Comparison of ENCODE assay signal across 8 cellular contexts in the genomic region with DNA sequence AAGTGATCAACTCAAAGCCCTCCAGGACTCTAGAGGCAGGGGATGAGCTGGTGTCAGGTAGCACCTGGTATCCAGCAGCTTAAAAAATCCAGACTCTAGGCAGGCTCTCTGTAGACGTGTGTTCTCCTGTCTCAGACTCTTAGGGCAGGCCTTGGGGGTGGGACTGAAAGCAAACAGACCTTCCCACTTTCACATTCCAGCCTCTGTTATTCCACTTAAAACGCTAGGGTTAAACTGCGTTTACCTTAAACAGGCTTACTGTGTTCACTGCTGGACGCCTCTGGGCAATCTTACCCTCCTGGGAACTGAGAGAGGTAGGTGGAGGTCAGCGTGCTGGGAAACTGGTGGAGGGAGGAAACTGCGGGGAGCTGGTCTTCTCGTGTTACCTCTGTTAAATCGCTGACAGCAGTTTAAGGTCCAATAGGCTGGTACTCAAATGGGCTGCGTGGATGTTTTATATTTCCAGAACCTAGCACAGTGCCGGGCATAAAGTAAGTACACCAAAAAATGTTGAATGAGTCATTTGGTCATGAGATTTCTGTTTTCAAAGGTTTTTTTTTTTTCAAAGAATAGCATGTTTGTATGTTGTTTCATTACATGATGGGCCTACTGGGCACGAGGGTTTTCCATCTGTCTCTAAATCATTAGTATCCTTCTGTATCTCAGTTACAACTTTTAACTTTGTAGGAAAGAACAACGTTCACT. TPM values are rescaled to one million over a fixed set of nuclear protein-coding genes. Genes with fewer than 3 reads are reported as not detected.
A peak's percentile ranks its signal among the peaks of the same experiment; 100 is the strongest.
DNase-seq lines count a peak whose midpoint lies in the region; ATAC-seq and TF ChIP-seq lines count a peak whose summit lies in the region.

A gene (plus strand): TSS at position 248 of the 705 bp plus-strand sequence. CDS start 7,561 bp downstream, outside the sequence.

- H3F3A ChIP-seq in PC-9 (ENCODE audit: insufficient read depth, low read depth) = peaks cover 36% of the 10 kb centered on the region

- peak within 1 kb of the TSS; percentile 28; the same call in 1 of the 2 replicates for H2AFZ ChIP-seq in PC-9

- no peak for TF ChIP-seq EP300 in gastroesophageal sphincter (IDR thresholded peaks at IDR 0.05)

- H4K20me1 ChIP-seq in PC-9 (ENCODE audit: insufficient read depth) = no peaks in the 10 kb centered on the region

- H3K4me3 ChIP-seq in PC-9 (peak within 1 kb of the TSS; percentile 46; the same call in 1 of the 2 replicates), gastroesophageal sphincter (peak within 1 kb of the TSS; percentile 38 to 41), prostate gland (no peak within 1 kb of the TSS)

- H3K9me3 ChIP-seq in PC-9 (ENCODE audit: insufficient read depth, low read depth) (no peaks in the 10 kb centered on the region), gastroesophageal sphincter (no peaks in the 10 kb centered on the region), prostate gland (no peaks in the 10 kb centered on the region)

- no peaks in the 10 kb centered on the region for H3K27me3 ChIP-seq in PC-9 (ENCODE audit: insufficient read depth, low read depth)
- H3K27me3 ChIP-seq in gastroesophageal sphincter = no peaks in the 10 kb centered on the region
- no peaks in the 10 kb centered on the region for H3K27me3 ChIP-seq in prostate gland (replicated peaks; ENCODE audit: insufficient read depth)

- CTCF ChIA-PET in PC-9 (lab: Charles Lee) = interaction anchor here (0.5 kb wide), 1 partner anchor 281 kb away, joined by 3 read pairs; no protein-coding TSS in a partner anchor

- TF ChIP-seq CTCF in PC-9 (conservative IDR thresholded peaks at IDR 0.05) = no peak
- TF ChIP-seq CTCF in gastroesophageal sphincter (IDR thresholded peaks at IDR 0.05) = no peak
- no peak for TF ChIP-seq CTCF in prostate gland (IDR thresholded peaks at IDR 0.05)

- BruUV-seq in PC-9 (replicated peaks; lab: Mats Ljungman, UMichigan) = no TSS peak

- 15 to 16% methylated on average over 4 to 7 of the region's 12 CpGs for WGBS in gastroesophageal sphincter (ENCODE audit: low coverage in 1 of 2), 2 donors
- 13% methylated on average over 12 of the region's 12 CpGs for WGBS in prostate gland

- no peaks in the 10 kb centered on the region for H3K9me2 ChIP-seq in PC-9 (ENCODE audit: insufficient read depth)

- peak within 1 kb of the TSS; percentile 78 for H3K4me2 ChIP-seq in PC-9

- H3K36me3 ChIP-seq in PC-9 (ENCODE audit: low read depth) = no peaks in the 10 kb centered on the region
- H3K36me3 ChIP-seq in gastroesophageal sphincter = no peaks in the 10 kb centered on the region
- H3K36me3 ChIP-seq in prostate gland = no peaks in the 10 kb centered on the region

- peak; percentile 21 for DNase-seq in GF-D8 (lab: John Stamatoyannopoulos, UW)
- peak; percentile 80 to 92 for DNase-seq in PC-9
- peak; percentile 31 for DNase-seq in prostate gland (ENCODE audit: low spot score)
- DNase-seq in stimulated activated naive CD4-positive, alpha-beta T cell (lab: John Stamatoyannopoulos, UW) = no peak
- DNase-seq in SKM-1 (lab: John Stamatoyannopoulos, UW; ENCODE audit: unreplicated experiment) = no peak

- intact Hi-C loops in PC-9 (cut with micrococcal nuclease; ENCODE audit: unreplicated experiment) (loop anchor here (1.0 kb wide), 2 partner anchors 8 to 80 kb away; no protein-coding TSS in a partner anchor), prostate gland (cut with DNase I) (no loop called here)

- 0 out of 2 replicates have a peak, but pooled peaks cover 3% of the 10 kb centered on the region for H3K79me2 ChIP-seq in PC-9 (ENCODE audit: low read depth)

- TF ChIP-seq POLR2A in gastroesophageal sphincter (IDR thresholded peaks at IDR 0.05) = peak in 1 of 2 donors; percentile 18
- TF ChIP-seq POLR2A in prostate gland (IDR thresholded peaks at IDR 0.05) = peak; percentile 37

- peak; percentile 51 for ATAC-seq in HG02678 (IDR thresholded peaks at IDR 0.05; ENCODE audit: unreplicated experiment)
- ATAC-seq in gastroesophageal sphincter = peak; percentile 73
- ATAC-seq in HG02798 (IDR thresholded peaks at IDR 0.05; ENCODE audit: poor library complexity, unreplicated experiment) = no peak

- POLR2A ChIA-PET in PC-9 (lab: Charles Lee; ENCODE audit: unreplicated experiment) = interaction anchor here (0.6 to 1.1 kb wide), 7 partner anchors 8 to 708 kb away, joined by 3 to 27 read pairs (median 4); no protein-coding TSS in a partner anchor

- peak within 1 kb of the TSS; percentile 99 for H3K27ac ChIP-seq in PC-9
- peak within 1 kb of the TSS; percentile 73 to 83 (median 79) for H3K27ac ChIP-seq in gastroesophageal sphincter
- peak within 1 kb of the TSS; percentile 61 to 62 for H3K27ac ChIP-seq in prostate gland

- H3K4me1 ChIP-seq in PC-9 (replicated peaks; ENCODE audit: insufficient read depth) = peaks cover 42% of the 10 kb centered on the region
- peaks cover 0 to 36% (median 0%) of the 10 kb centered on the region in 3 donors for H3K4me1 ChIP-seq in gastroesophageal sphincter
- peaks cover 5% of the 10 kb centered on the region for H3K4me1 ChIP-seq in prostate gland (replicated peaks)

RNA-seq across cellular contexts. Expression of the gene that starts here (rescaled TPM):
- total RNA-seq in PC-9 (2021) (28.4 and 35.7 TPM in 2 replicates), gastroesophageal sphincter (10 to 100 TPM; 14.9 to 36.7 (median 23.6) TPM), prostate gland (10 to 100 TPM; 22.9 to 58.2 TPM)

Comparison
In these comparisons a context has a peak if more than half of its experiments do, and no peak if none do; other contexts are left out.
1. DNase-seq: peak in GF-D8 (single experiment), PC-9 (2 of 2) and prostate gland (single experiment); none in stimulated activated naive CD4-positive, alpha-beta T cell (0 of 6) and SKM-1 (single experiment).
2. H3K4me3 ChIP-seq: peak in PC-9 (single experiment) and gastroesophageal sphincter (2 of 2); none in prostate gland (0 of 2).
3. Peak in every context shown above with its lines, with median percentiles within 50 percentile points of each other: H3K27ac ChIP-seq.